Comparison of ENCODE assay signal across 21 cellular contexts in genomic region chr4:2248821-2249261, GRCh38. TPM values are rescaled to one million over a fixed set of nuclear protein-coding genes. Genes with fewer than 3 reads are reported as not detected.
A peak's percentile ranks its signal among the peaks of the same experiment; 100 is the strongest.
DNase-seq lines count a peak whose midpoint lies in the region; ATAC-seq, FAIRE-seq and TF ChIP-seq lines count a peak whose summit lies in the region.
"Had no signal": no experiment of that assay in that cellular context is flagged by ENCODE, and none has a peak within 500 bp of the region (broad histone marks: within the 10 kb centered on the region; RNA-seq: fewer than 3 reads in every experiment).

No MANE protein-coding gene starts in this region.

- DNase-seq in cardiac septum (ENCODE audit: low spot score) (peak; percentile 70), Right ventricle myocardium inferior (ENCODE audit: missing footprints) (no peak), H4 (ENCODE audit: low spot score) (peak; percentile 3), frontal cortex (ENCODE audit: low spot score in 2 of 2) (peak; percentile 13 to 23), psoas muscle (peak; percentile 13 to 52), GM23338 (ENCODE audit: low spot score) (no peak), NCI-H187 (lab: John Stamatoyannopoulos, UW) (no peak)
- no peak for DNase-seq in activated T-cell treated with anti-CD3 and anti-CD28 coated beads, Interleukin-2, amount 50 U/mL, for 4 hours
- DNase-seq: activated CD4-positive, alpha-beta T cell treated with anti-CD3 and anti-CD28 coated beads, Interleukin-2, amount 50 U/mL, for 4 hours; HFFc6; NCI-H1436; NCI-H2227 treated with DMSO at 0.1 percent for 48 hours; stimulated activated naive CD4-positive, alpha-beta T cell treated with Interleukin-2 at 50 U/mL for 16 hours; T1000 had no signal

- H3K27me3 ChIP-seq in psoas muscle (ENCODE audit: insufficient read depth in 3 of 3, low read length in 2 of 3) = no peaks in the 10 kb centered on the region
- H3K27me3 ChIP-seq in GM23338 (ENCODE audit: insufficient read depth) = no peaks in the 10 kb centered on the region
- H3K27me3 ChIP-seq: dorsolateral prefrontal cortex, SJCRH30, upper lobe of right lung had no signal

- no peak overlapping the region for H3K27ac ChIP-seq in psoas muscle
- no peak overlapping the region for H3K27ac ChIP-seq in GM23338 (ENCODE audit: low read depth)
- H3K27ac ChIP-seq: SJCRH30, upper lobe of right lung had no signal

- H3K9me3 ChIP-seq in psoas muscle = no peaks in the 10 kb centered on the region
- H3K9me3 ChIP-seq: SJCRH30, upper lobe of right lung had no signal

- no peaks in the 10 kb centered on the region for H3K9me2 ChIP-seq in GM23338 (ENCODE audit: insufficient read depth)

- no peak overlapping the region for H3K27ac Mint-ChIP-seq in GM23338
- H3K27ac Mint-ChIP-seq: activated naive CD4-positive, alpha-beta T cell treated with anti-CD3 and anti-CD28 coated beads for 36 hours; brain; HFFc6 had no signal

- 72 to 75% (median 73%) methylated on average over 10 of the region's 10 CpGs for WGBS in psoas muscle, 3 donors

- peaks cover 11% of the 10 kb centered on the region for H3K4me1 Mint-ChIP-seq in activated T-cell treated with anti-CD3 and anti-CD28 coated beads, Interleukin-2, amount 50 U/mL, for 4 hours (ENCODE audit: low read depth)
- peaks cover 3% of the 10 kb centered on the region; the same call in 2 of the 3 replicates for H3K4me1 Mint-ChIP-seq in GM23338

- TF ChIP-seq CTCF in psoas muscle (IDR thresholded peaks at IDR 0.05) = no peak
- no peak for TF ChIP-seq CTCF in GM23338 (conservative IDR thresholded peaks at IDR 0.05; ENCODE audit: low read depth in 2 of 2)

- intact Hi-C loops in cardiac septum (cut with DNase I) = no loop called here
- intact Hi-C loops in Right ventricle myocardium inferior (cut with DNase I) = no loop called here
- intact Hi-C loops in psoas muscle (cut with DNase I) = no loop called here

- H3K4me2 ChIP-seq in GM23338 = no peak overlapping the region

- no peak overlapping the region for H3K4me3 ChIP-seq in psoas muscle
- H3K4me3 ChIP-seq in GM23338 = no peak overlapping the region
- H3K4me3 ChIP-seq: dorsolateral prefrontal cortex, lung, SJCRH30, upper lobe of right lung had no signal

- ATAC-seq in Right ventricle myocardium inferior = no peak
- no peak for ATAC-seq in psoas muscle
- no peak for ATAC-seq in activated T-cell treated with anti-CD3 and anti-CD28 coated beads, Interleukin-2, amount 50 U/mL, for 4 hours
- no peak for ATAC-seq in GM23338
- ATAC-seq: upper lobe of right lung had no signal

- H3K79me2 ChIP-seq in GM23338 (replicated peaks; ENCODE audit: insufficient read depth) = no peaks in the 10 kb centered on the region

- no peak overlapping the region for H3K4me3 Mint-ChIP-seq in activated T-cell treated with anti-CD3 and anti-CD28 coated beads, Interleukin-2, amount 50 U/mL, for 4 hours
- H3K4me3 Mint-ChIP-seq in GM23338 = no peak overlapping the region
- H3K4me3 Mint-ChIP-seq: activated naive CD4-positive, alpha-beta T cell treated with anti-CD3 and anti-CD28 coated beads for 36 hours; brain; HFFc6; nephron had no signal

- no peaks in the 10 kb centered on the region for H3K36me3 Mint-ChIP-seq in activated T-cell treated with anti-CD3 and anti-CD28 coated beads, Interleukin-2, amount 50 U/mL, for 4 hours (ENCODE audit: insufficient read depth)
- H3K36me3 Mint-ChIP-seq in GM23338 (ENCODE audit: low read depth) = peaks cover 11% of the 10 kb centered on the region

- H3K9me3 Mint-ChIP-seq in activated T-cell treated with anti-CD3 and anti-CD28 coated beads, Interleukin-2, amount 50 U/mL, for 4 hours = no peaks in the 10 kb centered on the region
- H3K9me3 Mint-ChIP-seq in GM23338 = peaks cover 18% of the 10 kb centered on the region
- H3K9me3 Mint-ChIP-seq: activated naive CD4-positive, alpha-beta T cell treated with anti-CD3 and anti-CD28 coated beads for 36 hours; brain; HFFc6; nephron had no signal

- no peaks in the 10 kb centered on the region for H3F3A ChIP-seq in GM23338 (replicated peaks; ENCODE audit: low read depth)

- no peaks in the 10 kb centered on the region for H3K27me3 Mint-ChIP-seq in activated T-cell treated with anti-CD3 and anti-CD28 coated beads, Interleukin-2, amount 50 U/mL, for 4 hours (ENCODE audit: low read depth)
- peaks cover 6% of the 10 kb centered on the region for H3K27me3 Mint-ChIP-seq in GM23338 (ENCODE audit: insufficient read depth, low read depth, poor library complexity)

- H3K36me3 ChIP-seq in psoas muscle (ENCODE audit: insufficient read depth in 1 of 2, low read depth in 1 of 2) (peaks cover 0 to 62% of the 10 kb centered on the region in 2 donors), GM23338 (ENCODE audit: insufficient read depth) (no peaks in the 10 kb centered on the region; the same call in 1 of the 2 replicates)
- H3K36me3 ChIP-seq: SJCRH30 had no signal

- FAIRE-seq in frontal cortex (lab: Jason Lieb, UNC) = no peak

- H4K20me1 ChIP-seq in GM23338 (replicated peaks; ENCODE audit: insufficient read depth) = no peaks in the 10 kb centered on the region

- H3K4me1 ChIP-seq in psoas muscle (peaks cover 18% of the 10 kb centered on the region), GM23338 (ENCODE audit: insufficient read depth) (no peaks in the 10 kb centered on the region; the same call in 1 of the 2 replicates)
- H3K4me1 ChIP-seq: SJCRH30 had no signal

- H2AFZ ChIP-seq in GM23338 = no peak overlapping the region

TF ChIP-seq in GM23338, 12 proteins besides CTCF, POLR2A, EP300 and RAD21 (continues in another document):
- TF ChIP-seq STAT1 (IDR thresholded peaks at IDR 0.05; ENCODE audit: unreplicated experiment) (no peak), ETS1 (IDR thresholded peaks at IDR 0.05) (no peak), EZH2 (IDR thresholded peaks at IDR 0.05; ENCODE audit: low read depth, unreplicated experiment) (no peak), ZNF114 (CRISPR knock-in tag; IDR thresholded peaks at IDR 0.05) (no peak), REST (IDR thresholded peaks at IDR 0.05; ENCODE audit: unreplicated experiment) (no peak), CREB1 (CRISPR knock-in tag; IDR thresholded peaks at IDR 0.05; ENCODE audit: low read depth) (no peak)

RNA-seq across cellular contexts. Expression of gene HAUS3, which starts 6.9 kb away (rescaled TPM):
- total RNA-seq in cardiac septum = 5.6 TPM
- 7.7 TPM for total RNA-seq in Right ventricle myocardium inferior
- 7.6 and 11.0 TPM in 2 replicates for total RNA-seq in H4 (2014; rRNA removed; shearing (Covaris generic))
- 42.0 TPM for total RNA-seq in frontal cortex
- 1 to 10 TPM; 4.2 to 7.4 (median 5.1) TPM for total RNA-seq in psoas muscle
- 10 to 100 TPM in 1 of 3 donors, 1 to 10 TPM in 2; 5.3 to 16.1 (median 5.8) TPM for polyA plus RNA-seq in psoas muscle
- total RNA-seq in activated T-cell treated with anti-CD3 and anti-CD28 coated beads, Interleukin-2, amount 50 U/mL, for 4 hours = 10 to 100 TPM; 20.6 to 24.1 (median 22.5) TPM
- total RNA-seq in GM23338 (2014; rRNA removed; shearing (Covaris generic)) = 23.7 and 36.0 TPM in 2 replicates
- 16.3 and 21.4 TPM in 2 replicates for polyA plus RNA-seq in GM23338 (2016; fragmentation: Nextera tagmentation; extraction: Ambion mirVana)

RNA-seq across cellular contexts. Expression of gene POLN, which starts 6.9 kb away (rescaled TPM):
- total RNA-seq in cardiac septum = 2.3 TPM
- 2.0 TPM for total RNA-seq in Right ventricle myocardium inferior
- 1.0 and 1.8 TPM in 2 replicates for total RNA-seq in H4 (2014; rRNA removed; shearing (Covaris generic))
- total RNA-seq in frontal cortex = 8.6 TPM
- total RNA-seq in psoas muscle = 1 to 10 TPM in 3 of 4 donors, under 1 TPM in 1; 0.84 to 3.0 (median 1.8) TPM
- under 1 TPM; 0.44 to 0.95 (median 0.80) TPM for polyA plus RNA-seq in psoas muscle
- total RNA-seq in activated T-cell treated with anti-CD3 and anti-CD28 coated beads, Interleukin-2, amount 50 U/mL, for 4 hours = 1 to 10 TPM in 1 of 3 donors, under 1 TPM in 2; 0.61 to 2.3 (median 0.90) TPM
- total RNA-seq in GM23338 (2014; rRNA removed; shearing (Covaris generic)) = 1.8 and 4.8 TPM in 2 replicates
- polyA plus RNA-seq in GM23338 (2016; fragmentation: Nextera tagmentation; extraction: Ambion mirVana) = 1.8 and 4.0 TPM in 2 replicates

RNA-seq across cellular contexts. Expression of gene MXD4, which starts 13.1 kb away (rescaled TPM):
- total RNA-seq in cardiac septum (37.9 TPM), Right ventricle myocardium inferior (36.0 TPM), frontal cortex (17.5 TPM), psoas muscle (10 to 100 TPM; 18.8 to 36.7 (median 35.3) TPM)
- total RNA-seq in H4 (2014; rRNA removed; shearing (Covaris generic)) = 22.1 and 22.9 TPM in 2 replicates
- polyA plus RNA-seq in psoas muscle (10 to 100 TPM; 15.4 to 29.9 (median 23.3) TPM), GM23338 (2016; fragmentation: Nextera tagmentation; extraction: Ambion mirVana) (6.9 and 11.5 TPM in 2 replicates)
- total RNA-seq in activated T-cell treated with anti-CD3 and anti-CD28 coated beads, Interleukin-2, amount 50 U/mL, for 4 hours = 1 to 10 TPM; 5.1 to 6.3 (median 5.4) TPM
- total RNA-seq in GM23338 (2014; rRNA removed; shearing (Covaris generic)) = 19.9 and 26.4 TPM in 2 replicates

Comparison
In these comparisons a context has a peak if more than half of its experiments do, and no peak if none do; other contexts are left out.
1. DNase-seq: peak in cardiac septum (single experiment), H4 (single experiment), frontal cortex (2 of 2) and psoas muscle (2 of 2); none in Right ventricle myocardium inferior (single experiment), activated T-cell treated with anti-CD3 and anti-CD28 coated beads, Interleukin-2, amount 50 U/mL, for 4 hours (single experiment), GM23338 (single experiment) and NCI-H187 (0 of 2).